2 cellular contexts compared by ENCODE assay signal in the genomic region with DNA sequence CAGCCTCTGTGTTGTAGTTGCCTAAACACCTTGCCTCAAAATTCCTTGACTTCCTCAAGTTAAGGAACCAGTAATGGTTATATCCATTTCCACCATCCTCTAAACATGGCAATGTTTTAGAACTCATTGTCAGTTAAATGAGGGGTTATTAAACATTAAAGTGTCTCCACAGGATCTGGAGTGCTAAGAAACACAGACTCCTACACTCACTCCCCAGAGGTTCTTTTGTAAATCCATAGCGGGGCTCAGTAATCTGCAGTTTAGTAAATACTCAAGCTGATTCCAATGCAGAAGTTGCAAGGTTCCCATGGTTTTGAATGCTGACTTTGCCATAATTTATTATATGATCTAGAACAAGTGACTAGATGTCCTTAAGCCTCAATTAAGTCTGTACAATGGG.
TF ChIP-seq lines count a peak whose summit lies in the region.

No MANE protein-coding gene starts in this region.

TF ChIP-seq in GM23338, 12 proteins besides CTCF, POLR2A, EP300 and RAD21:
- TF ChIP-seq, protein P1, sequence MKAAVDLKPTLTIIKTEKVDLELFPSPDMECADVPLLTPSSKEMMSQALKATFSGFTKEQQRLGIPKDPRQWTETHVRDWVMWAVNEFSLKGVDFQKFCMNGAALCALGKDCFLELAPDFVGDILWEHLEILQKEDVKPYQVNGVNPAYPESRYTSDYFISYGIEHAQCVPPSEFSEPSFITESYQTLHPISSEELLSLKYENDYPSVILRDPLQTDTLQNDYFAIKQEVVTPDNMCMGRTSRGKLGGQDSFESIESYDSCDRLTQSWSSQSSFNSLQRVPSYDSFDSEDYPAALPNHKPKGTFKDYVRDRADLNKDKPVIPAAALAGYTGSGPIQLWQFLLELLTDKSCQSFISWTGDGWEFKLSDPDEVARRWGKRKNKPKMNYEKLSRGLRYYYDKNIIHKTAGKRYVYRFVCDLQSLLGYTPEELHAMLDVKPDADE (IDR thresholded peaks at IDR 0.05), result no peak
- TF ChIP-seq JUNB (IDR thresholded peaks at IDR 0.05; ENCODE audit: unreplicated experiment) (no peak), NANOG (IDR thresholded peaks at IDR 0.05; ENCODE audit: borderline replicate concordance) (peak; percentile 39; the same call in 1 of the 2 replicates), STAT1 (IDR thresholded peaks at IDR 0.05; ENCODE audit: unreplicated experiment) (no peak)
TF ChIP-seq in GM23338: peak in this region for 1.

TF ChIP-seq in H1, 55 proteins besides CTCF, POLR2A, EP300 and RAD21:
- TF ChIP-seq NANOG (IDR thresholded peaks at IDR 0.05; ENCODE audit: insufficient read depth, low read depth, low read length, poor library complexity, severe bottlenecking), result peak; percentile 47
- TF ChIP-seq POLR2AphosphoS5 (IDR thresholded peaks at IDR 0.05; ENCODE audit: low read depth, low read length), result no peak
